In genomic region chr1:171781167-171781875, GRCh38 we compare ENCODE assay signal across 8 cellular contexts.
DNase-seq lines count a peak whose midpoint lies in the region; ATAC-seq and TF ChIP-seq lines count a peak whose summit lies in the region.

Gene METTL13 (plus strand): TSS chr1:171781660. CDS start chr1:171781968, 308 bp downstream.

- ATAC-seq in GM19035 (IDR thresholded peaks at IDR 0.05; ENCODE audit: unreplicated experiment) (peak; percentile 99), HG03354 (IDR thresholded peaks at IDR 0.05; ENCODE audit: poor library complexity, severe bottlenecking, unreplicated experiment) (peak; percentile 99)
- ATAC-seq in activated CD4-positive, CD25-positive, alpha-beta regulatory T cell treated with anti-CD3 and anti-CD28 coated beads, Interleukin-2, amount 50 U/mL, for 24 hours = peak; percentile 95 to 97

- peak; percentile 97 for DNase-seq in AG09319 (ENCODE audit: extremely low read depth, low read depth)
- peak; percentile 99 for DNase-seq in NCI-H446 treated with DMSO at 0.1 percent for 48 hours (lab: John Stamatoyannopoulos, UW)
- DNase-seq in cerebellar cortex (ENCODE audit: low spot score) = peak; percentile 99
- peak; percentile 100 for DNase-seq in iris pigment epithelial cell (ENCODE audit: low read depth)
- peak; percentile 95 to 96 for DNase-seq in stimulated activated CD4-positive, alpha-beta T cell treated with anti-CD3 and anti-CD28 coated beads, Interleukin-12 subunit alpha, Interleukin-12 subunit beta, amount 100 ng/mL, for 24 hours (ENCODE audit: low read depth in 2 of 2)

- TF ChIP-seq CTCF in AG09319 (IDR thresholded peaks at IDR 0.05; ENCODE audit: low read depth, low read length) = no peak

Comparison
In these comparisons a context has a peak if more than half of its experiments do, and no peak if none do; other contexts are left out.
1. Peak in every context shown above with its lines: DNase-seq and ATAC-seq.